16 cellular contexts compared by ENCODE assay signal in the genomic region with DNA sequence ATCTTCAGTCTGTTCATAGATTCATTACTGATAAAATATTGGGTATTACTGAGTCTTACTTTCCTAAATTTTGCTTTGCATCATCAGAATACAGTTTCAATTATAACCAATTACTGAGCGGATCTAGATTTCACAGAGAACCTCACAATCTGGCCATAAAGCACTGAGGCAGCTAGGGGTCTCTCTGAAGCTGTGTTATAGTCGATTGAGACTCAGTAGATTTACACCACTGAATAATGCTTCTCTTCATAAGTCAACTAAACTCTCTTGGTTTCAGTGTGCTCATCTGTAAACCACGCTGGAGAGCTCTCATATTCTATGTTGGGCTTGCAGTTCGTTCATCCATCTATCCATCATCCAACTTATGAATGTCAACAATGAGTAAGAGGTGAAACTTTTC.
"Had no signal": no experiment of that assay in that cellular context is flagged by ENCODE, and none has a peak within 500 bp of the region (broad histone marks: within the 10 kb centered on the region; RNA-seq: fewer than 3 reads in every experiment).

No MANE protein-coding gene starts in this region.

- H3K27ac ChIP-seq: body of pancreas, gastroesophageal sphincter, neutrophil, suprapubic skin, upper lobe of left lung had no signal

- H3K4me3 Mint-ChIP-seq: activated CD4-positive, alpha-beta T cell treated with anti-CD3 and anti-CD28 coated beads, Interleukin-2, amount 10 ng/mL, durations not matched to agents 24 days and 14 days; activated naive CD4-positive, alpha-beta T cell treated with anti-CD3 and anti-CD28 coated beads, Interleukin-2, amount 50 U/mL, for 24 hours; mesothelial cell of epicardium had no signal

- H3K9me3 Mint-ChIP-seq: activated B cell treated with CpG ODN at 0.5 μM for 24 hours; activated CD4-positive, alpha-beta T cell treated with anti-CD3 and anti-CD28 coated beads, Interleukin-2, amount 10 ng/mL, durations not matched to agents 24 days and 14 days; activated naive CD4-positive, alpha-beta T cell treated with anti-CD3 and anti-CD28 coated beads, Interleukin-2, amount 50 U/mL, for 24 hours; mesothelial cell of epicardium had no signal

- DNase-seq: activated B cell treated with CpG ODN at 0.5 μM for 24 hours; activated CD4-positive, alpha-beta T cell treated with anti-CD3 and anti-CD28 coated beads, Interleukin-2, amount 10 ng/mL, durations not matched to agents 24 days and 14 days; activated T-cell treated with anti-CD3 and anti-CD28 coated beads, Interleukin-2, amount 50 U/mL, for 1 hour; body of pancreas; central memory CD4-positive, alpha-beta T cell; cortex of kidney; effector memory CD4-positive, alpha-beta T cell; stimulated activated CD4-positive, alpha-beta T cell treated with anti-CD3 and anti-CD28 coated beads, Interleukin-4, amount 100 ng/mL, for 1 hour; stimulated activated CD8-positive, alpha-beta memory T cell treated with anti-CD3 and anti-CD28 coated beads, Interleukin-4, amount 100 ng/mL, for 48 hours; stimulated activated naive CD8-positive, alpha-beta T cell treated with anti-CD3 and anti-CD28 coated beads, Interleukin-15, Interleukin-2, amounts not matched to agents 100 U/mL and 50 U/mL, for 24 hours; upper lobe of left lung had no signal

- ATAC-seq: body of pancreas; gastroesophageal sphincter; stimulated activated naive CD8-positive, alpha-beta T cell treated with anti-CD3 and anti-CD28 coated beads, Interleukin-15, Interleukin-2, amounts not matched to agents 100 U/mL and 50 U/mL, for 24 hours had no signal

- H3K4me1 Mint-ChIP-seq: activated CD4-positive, alpha-beta T cell treated with anti-CD3 and anti-CD28 coated beads, Interleukin-2, amount 10 ng/mL, durations not matched to agents 24 days and 14 days; activated naive CD4-positive, alpha-beta T cell treated with anti-CD3 and anti-CD28 coated beads, Interleukin-2, amount 50 U/mL, for 24 hours had no signal

- H3K27ac Mint-ChIP-seq: activated B cell treated with CpG ODN at 0.5 μM for 24 hours; activated CD4-positive, alpha-beta T cell treated with anti-CD3 and anti-CD28 coated beads, Interleukin-2, amount 10 ng/mL, durations not matched to agents 24 days and 14 days; activated naive CD4-positive, alpha-beta T cell treated with anti-CD3 and anti-CD28 coated beads, Interleukin-2, amount 50 U/mL, for 24 hours; mesothelial cell of epicardium had no signal

- H3K9me3 ChIP-seq: body of pancreas, gastroesophageal sphincter, neutrophil, suprapubic skin, upper lobe of left lung had no signal

- H3K36me3 Mint-ChIP-seq: activated naive CD4-positive, alpha-beta T cell treated with anti-CD3 and anti-CD28 coated beads, Interleukin-2, amount 50 U/mL, for 24 hours; mesothelial cell of epicardium had no signal

- H3K27me3 ChIP-seq: body of pancreas, gastroesophageal sphincter, neutrophil, suprapubic skin, upper lobe of left lung had no signal

- H3K4me3 ChIP-seq: body of pancreas, gastroesophageal sphincter, suprapubic skin, upper lobe of left lung had no signal

- H3K4me1 ChIP-seq: gastroesophageal sphincter, suprapubic skin, upper lobe of left lung had no signal

- H3K36me3 ChIP-seq: gastroesophageal sphincter, neutrophil, suprapubic skin had no signal
